In genomic region chr17:40490982-40491381, GRCh38 we compare ENCODE assay signal across 13 cellular contexts. TPM values are rescaled to one million over a fixed set of nuclear protein-coding genes. Genes with fewer than 3 reads are reported as not detected.
A peak's percentile ranks its signal among the peaks of the same experiment; 100 is the strongest.
DNase-seq lines count a peak whose midpoint lies in the region; ATAC-seq and TF ChIP-seq lines count a peak whose summit lies in the region.
"Had no signal": no experiment of that assay in that cellular context is flagged by ENCODE, and none has a peak within 500 bp of the region (broad histone marks: within the 10 kb centered on the region; RNA-seq: fewer than 3 reads in every experiment).

No MANE protein-coding gene starts in this region.

- H3K36me3 ChIP-seq in mammary epithelial cell (ENCODE audit: insufficient read depth, low read length), result peaks cover 56% of the 10 kb centered on the region

- peak overlapping the region; percentile 12 for H3K9ac ChIP-seq in mammary epithelial cell (ENCODE audit: insufficient read depth, low read length)

- H3K27ac Mint-ChIP-seq in stimulated activated naive CD8-positive, alpha-beta T cell treated with anti-CD3 and anti-CD28 coated beads, Interleukin-15, amount 100 ng/mL, for 72 hours, result peak overlapping the region; percentile 44 to 55
- H3K27ac Mint-ChIP-seq in naive thymus-derived CD8-positive, alpha-beta T cell, result peak overlapping the region in 6 of 10 donors; percentile 11 to 58 (median 30)

- TF ChIP-seq CTCF in mammary epithelial cell (conservative IDR thresholded peaks at IDR 0.05 in 1 of 2, IDR thresholded peaks at IDR 0.05 in 1 of 2; ENCODE audit: extremely low read depth in 1 of 2, insufficient read depth in 1 of 2, low read depth in 1 of 2, low read length in 2 of 2), result no peak

- H3K4me3 ChIP-seq in mammary epithelial cell (replicated peaks in 1 of 3; ENCODE audit: insufficient read depth in 1 of 3, low read depth in 2 of 3, low read length in 3 of 3), result no peak overlapping the region

- no peak for DNase-seq in stimulated activated naive CD8-positive, alpha-beta T cell treated with anti-CD3 and anti-CD28 coated beads, Interleukin-15, amount 100 ng/mL, for 72 hours
- no peak for DNase-seq in stimulated activated naive CD8-positive, alpha-beta T cell treated with anti-CD3 and anti-CD28 coated beads, Interleukin-15, Interleukin-2, amounts not matched to agents 100 U/mL and 50 U/mL, for 24 hours
- DNase-seq in mammary epithelial cell (no peak), RKO (ENCODE audit: low spot score) (no peak), NCI-H2227 (lab: John Stamatoyannopoulos, UW; ENCODE audit: unreplicated experiment) (no peak)
- DNase-seq in naive thymus-derived CD8-positive, alpha-beta T cell, result no peak
- DNase-seq: activated CD4-positive, CD25-positive, alpha-beta regulatory T cell; activated effector memory CD4-positive, alpha-beta T cell treated with Interleukin-2 at 50 U/mL for 16 hours; immature natural killer cell; naive B cell had no signal

- H3K4me2 ChIP-seq in mammary epithelial cell (ENCODE audit: insufficient read depth, low read depth, low read length), result peak overlapping the region; percentile 3

- in situ Hi-C loops in mammary epithelial cell (cut with MboI; ENCODE audit: low sequenced_read_pairs in 2 of 2), result loop anchor here (5.0 kb wide), 1 partner anchor 41 kb away; no protein-coding TSS in a partner anchor

- H3K9me3 Mint-ChIP-seq in stimulated activated naive CD8-positive, alpha-beta T cell treated with anti-CD3 and anti-CD28 coated beads, Interleukin-15, amount 100 ng/mL, for 72 hours, result no peaks in the 10 kb centered on the region
- H3K9me3 Mint-ChIP-seq in naive thymus-derived CD8-positive, alpha-beta T cell, result no peaks in the 10 kb centered on the region
- H3K9me3 Mint-ChIP-seq: immature natural killer cell had no signal

- no peak overlapping the region for H2AFZ ChIP-seq in mammary epithelial cell (ENCODE audit: low read depth, low read length)

- BruUV-seq in mammary epithelial cell (replicated peaks; lab: Mats Ljungman, UMichigan), result no TSS peak

- ATAC-seq in stimulated activated naive CD8-positive, alpha-beta T cell treated with anti-CD3 and anti-CD28 coated beads, Interleukin-15, amount 100 ng/mL, for 72 hours, result no peak
- no peak for ATAC-seq in stimulated activated naive CD8-positive, alpha-beta T cell treated with anti-CD3 and anti-CD28 coated beads, Interleukin-15, Interleukin-2, amounts not matched to agents 100 U/mL and 50 U/mL, for 24 hours
- ATAC-seq in naive thymus-derived CD8-positive, alpha-beta T cell, result no peak
- ATAC-seq in GM21423 (IDR thresholded peaks at IDR 0.05; ENCODE audit: unreplicated experiment), result no peak
- no peak for ATAC-seq in GM21717 (IDR thresholded peaks at IDR 0.05; ENCODE audit: unreplicated experiment)

- H3K4me1 ChIP-seq in mammary epithelial cell (ENCODE audit: insufficient read depth, low read length), result peaks cover 97% of the 10 kb centered on the region

- no peak overlapping the region for H3K4me3 Mint-ChIP-seq in stimulated activated naive CD8-positive, alpha-beta T cell treated with anti-CD3 and anti-CD28 coated beads, Interleukin-15, amount 100 ng/mL, for 72 hours
- peak overlapping the region in 4 of 10 donors; percentile 11 to 60 (median 58) for H3K4me3 Mint-ChIP-seq in naive thymus-derived CD8-positive, alpha-beta T cell
- H3K4me3 Mint-ChIP-seq: immature natural killer cell had no signal

- dilution Hi-C loops in mammary epithelial cell (cut with HindIII; ENCODE audit: low sequenced_read_pairs), result no loop called here

- H3K27me3 Mint-ChIP-seq in stimulated activated naive CD8-positive, alpha-beta T cell treated with anti-CD3 and anti-CD28 coated beads, Interleukin-15, amount 100 ng/mL, for 72 hours, result no peaks in the 10 kb centered on the region
- no peaks in the 10 kb centered on the region for H3K27me3 Mint-ChIP-seq in naive thymus-derived CD8-positive, alpha-beta T cell

- POLR2A ChIA-PET in naive thymus-derived CD8-positive, alpha-beta T cell (lab: Charles Lee), result interaction anchor here (0.9 to 1.2 kb wide), 4 partner anchors 11 to 23 kb away, joined by 3 to 5 read pairs (median 3); partner anchors contain the start of gene TNS4

- 32% methylated on average over 2 of the region's 2 CpGs for WGBS in mammary epithelial cell (ENCODE audit: low coverage, missing lambda C conversion rate)

- intact Hi-C loops in mammary epithelial cell (cut with micrococcal nuclease), result loop anchor here (1.0 kb wide), 1 partner anchor 7 kb away; no protein-coding TSS in a partner anchor

- H4K20me1 ChIP-seq in mammary epithelial cell (ENCODE audit: insufficient read depth, low read length), result peaks cover 3% of the 10 kb centered on the region

- peaks cover 80% of the 10 kb centered on the region for H3K79me2 ChIP-seq in mammary epithelial cell (ENCODE audit: insufficient read depth, low read length)

- H3K27ac ChIP-seq in mammary epithelial cell (ENCODE audit: insufficient read depth, low read depth, low read length), result peak overlapping the region; percentile 96
- H3K27ac ChIP-seq: HL-60 had no signal

- CTCF ChIA-PET in mammary epithelial cell (lab: Charles Lee; ENCODE audit: low non-redundant PET), result no interaction called here

- peaks cover 50% of the 10 kb centered on the region for H3K4me1 Mint-ChIP-seq in stimulated activated naive CD8-positive, alpha-beta T cell treated with anti-CD3 and anti-CD28 coated beads, Interleukin-15, amount 100 ng/mL, for 72 hours
- peaks cover 21 to 45% (median 36%) of the 10 kb centered on the region in 4 donors for H3K4me1 Mint-ChIP-seq in naive thymus-derived CD8-positive, alpha-beta T cell

- no peaks in the 10 kb centered on the region for H3K9me3 ChIP-seq in mammary epithelial cell (replicated peaks; ENCODE audit: insufficient read depth, low read length)

- no peaks in the 10 kb centered on the region for H3K36me3 Mint-ChIP-seq in naive thymus-derived CD8-positive, alpha-beta T cell
- H3K36me3 Mint-ChIP-seq: immature natural killer cell, naive B cell had no signal

- no peaks in the 10 kb centered on the region for H3K27me3 ChIP-seq in mammary epithelial cell (ENCODE audit: insufficient read depth, low read length)

RNA-seq across cellular contexts. Expression of gene TNS4, which starts 10.4 kb away (rescaled TPM):
- 100 to 1,000 TPM; 170 to 608 TPM for total RNA-seq in mammary epithelial cell
- polyA plus RNA-seq in mammary epithelial cell, result 120 TPM
- 1,186 TPM for polyA minus RNA-seq in mammary epithelial cell
- not detected for total RNA-seq in naive thymus-derived CD8-positive, alpha-beta T cell
- not detected for polyA plus RNA-seq in naive thymus-derived CD8-positive, alpha-beta T cell

RNA-seq across cellular contexts. Expression of gene IGFBP4, which starts 47.7 kb away (rescaled TPM):
- 10 to 100 TPM; 13.0 to 34.5 TPM for total RNA-seq in mammary epithelial cell
- polyA plus RNA-seq in mammary epithelial cell, result 28.5 TPM
- 62.7 TPM for polyA minus RNA-seq in mammary epithelial cell
- total RNA-seq in naive thymus-derived CD8-positive, alpha-beta T cell, result under 1 TPM; 0.80 to 0.86 TPM
- 1 to 10 TPM in 1 of 3 donors, under 1 TPM in 1, not detected in 1; 0.09 to 1.0 TPM for polyA plus RNA-seq in naive thymus-derived CD8-positive, alpha-beta T cell

Comparison
In these comparisons a context has a peak if more than half of its experiments do, and no peak if none do; other contexts are left out.
1. RNA of gene TNS4, which starts 10.4 kb away (total RNA-seq): 170 to 608 TPM in mammary epithelial cell; not detected in naive thymus-derived CD8-positive, alpha-beta T cell; every median in the first group is over 100 times any median in the second.
2. RNA of gene IGFBP4, which starts 47.7 kb away (total RNA-seq): 13.0 to 34.5 TPM in mammary epithelial cell; 0.80 to 0.86 TPM in naive thymus-derived CD8-positive, alpha-beta T cell; every median in the first group is over 4 times any median in the second.